In genomic region chr10:61904711-61905445, GRCh38 we compare ENCODE assay signal across 8 cellular contexts. TPM values are rescaled to one million over a fixed set of nuclear protein-coding genes. Genes with fewer than 3 reads are reported as not detected.
DNase-seq lines count a peak whose midpoint lies in the region; ATAC-seq and TF ChIP-seq lines count a peak whose summit lies in the region.

No MANE protein-coding gene starts in this region.

- H3K4me1 ChIP-seq in duodenal mucosa (ENCODE audit: control insufficient read depth in 1 of 2, insufficient read depth in 2 of 2, low read length in 2 of 2) (peaks cover 29 to 32% of the 10 kb centered on the region in 2 donors), muscle layer of duodenum (ENCODE audit: control insufficient read depth in 1 of 2, insufficient read depth in 2 of 2, low read length in 2 of 2) (peaks cover 5 to 14% of the 10 kb centered on the region in 2 donors), upper lobe of right lung (peaks cover 15% of the 10 kb centered on the region)

- no peak for TF ChIP-seq CTCF in WI38 (IDR thresholded peaks at IDR 0.05; ENCODE audit: low read depth, low read length)
- TF ChIP-seq CTCF in upper lobe of right lung (IDR thresholded peaks at IDR 0.05): peak; percentile 15

- H3K27ac ChIP-seq in duodenal mucosa (ENCODE audit: low read depth, low read length) (peak overlapping the region; percentile 44), muscle layer of duodenum (ENCODE audit: low read length) (peak overlapping the region; percentile 100), upper lobe of right lung (peak overlapping the region; percentile 97)

- no peaks in the 10 kb centered on the region for H3K36me3 ChIP-seq in duodenal mucosa (ENCODE audit: control insufficient read depth in 1 of 2, insufficient read depth in 2 of 2, low read length in 2 of 2)
- H3K36me3 ChIP-seq in muscle layer of duodenum (ENCODE audit: control insufficient read depth in 1 of 2, insufficient read depth in 2 of 2, low read length in 2 of 2): peaks cover 0 to 4% of the 10 kb centered on the region in 2 donors
- no peaks in the 10 kb centered on the region for H3K36me3 ChIP-seq in upper lobe of right lung

- H3K27me3 ChIP-seq in duodenal mucosa (ENCODE audit: control insufficient read depth in 1 of 2, insufficient read depth in 2 of 2, low read length in 2 of 2) (no peaks in the 10 kb centered on the region), muscle layer of duodenum (ENCODE audit: low read depth, low read length) (no peaks in the 10 kb centered on the region), upper lobe of right lung (no peaks in the 10 kb centered on the region)

- in situ Hi-C loops in KBM-7 (cut with MboI; ENCODE audit: low pct_unique_long_range_greater_than_20kb, low sequenced_read_pairs): no loop called here

- intact Hi-C loops in upper lobe of right lung (cut with DNase I): no loop called here

- H3K9me3 ChIP-seq in duodenal mucosa (ENCODE audit: control insufficient read depth in 1 of 2, low read length in 2 of 2) (no peaks in the 10 kb centered on the region), muscle layer of duodenum (ENCODE audit: control insufficient read depth in 1 of 2, low read length in 2 of 2) (no peaks in the 10 kb centered on the region), upper lobe of right lung (no peaks in the 10 kb centered on the region)

- peak overlapping the region; percentile 91 for H3K4me3 ChIP-seq in WI38 (ENCODE audit: low read depth, low read length)
- H3K4me3 ChIP-seq in duodenal mucosa (ENCODE audit: low read depth in 1 of 2, low read length in 2 of 2): peak overlapping the region; percentile 82 to 98
- peak overlapping the region; percentile 23 to 78 for H3K4me3 ChIP-seq in muscle layer of duodenum (ENCODE audit: low read depth in 1 of 2, low read length in 2 of 2)
- peak overlapping the region; percentile 89 for H3K4me3 ChIP-seq in upper lobe of right lung

- ATAC-seq in GM21723 (IDR thresholded peaks at IDR 0.05; ENCODE audit: unreplicated experiment) (peak; percentile 39), upper lobe of right lung (no peak)

- DNase-seq in NCI-H510A treated with DMSO at 0.1 percent for 48 hours (lab: John Stamatoyannopoulos, UW) (peak; percentile 3), NCI-H510A (lab: John Stamatoyannopoulos, UW) (no peak), KBM-7 (peak; percentile 66), upper lobe of right lung (no peak)

- peak overlapping the region in 1 of 2 donors; percentile 99 for H3K9ac ChIP-seq in duodenal mucosa (ENCODE audit: low read depth in 1 of 2, low read length in 2 of 2)

RNA-seq across cellular contexts. Expression of gene ARID5B, which starts 3.4 kb away (rescaled TPM):
- 34.1 TPM for total RNA-seq in upper lobe of right lung

Comparison
In these comparisons a context has a peak if more than half of its experiments do, and no peak if none do; other contexts are left out.
1. DNase-seq: peak in NCI-H510A treated with DMSO at 0.1 percent for 48 hours (single experiment) and KBM-7 (single experiment); none in NCI-H510A (single experiment) and upper lobe of right lung (single experiment).
2. H3K27ac ChIP-seq: peak in every context shown above with its lines; median percentile 100 in muscle layer of duodenum; 97 in upper lobe of right lung; 44 in duodenal mucosa.
3. Peak in every context shown above with its lines, with median percentiles within 50 percentile points of each other: H3K4me3 ChIP-seq.